In the genomic region with DNA sequence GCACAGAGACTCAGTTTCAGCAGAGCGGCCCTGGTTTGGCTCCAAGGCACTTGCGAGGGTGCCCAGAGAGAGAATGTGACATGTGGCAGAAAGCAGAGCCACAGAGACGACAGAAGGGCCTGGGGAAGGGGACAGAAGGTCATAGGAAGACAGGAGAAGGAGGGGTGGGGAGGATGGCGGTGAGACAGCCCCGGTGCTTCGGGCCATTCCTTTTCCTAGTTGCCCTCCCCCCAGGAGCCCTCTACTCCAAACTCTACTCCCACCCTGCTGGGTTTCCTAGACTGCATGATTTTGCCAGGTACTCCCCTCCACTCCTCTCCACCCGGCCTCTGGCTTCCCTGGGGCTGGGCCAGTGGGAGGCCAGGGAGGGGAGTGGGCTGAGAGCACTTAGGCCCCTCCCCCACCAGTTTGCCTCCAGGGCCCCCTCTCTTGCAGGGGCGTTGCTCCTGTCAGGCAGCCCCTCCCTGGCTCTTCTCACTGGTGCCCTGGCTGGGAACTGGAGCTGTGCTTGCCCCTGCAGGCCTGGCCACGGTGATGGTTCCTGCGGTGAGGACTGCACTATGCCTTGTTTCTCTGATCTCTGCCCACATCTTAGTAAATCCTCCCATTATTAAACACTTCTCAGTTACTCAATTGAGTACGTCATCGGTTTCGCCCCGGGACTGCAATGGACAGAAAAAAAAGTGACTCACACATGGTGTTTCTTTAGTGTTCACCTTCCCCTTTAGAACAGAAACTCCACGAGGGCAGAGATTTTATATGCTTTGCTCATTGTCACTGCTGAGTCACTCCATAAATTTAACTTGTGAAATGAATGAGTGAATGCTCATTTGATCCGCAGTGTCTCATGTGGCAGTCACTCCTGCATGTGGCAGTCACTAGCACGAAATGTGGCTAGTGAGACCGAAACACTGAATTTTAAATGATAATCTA, we compare ENCODE assay signal across 1 cellular context.
TF ChIP-seq lines count a peak whose summit lies in the region.

No MANE protein-coding gene starts in this region.

TF ChIP-seq in HepG2, 621 proteins besides CTCF, POLR2A, EP300 and RAD21 (continued from another document and continues in another):
- TF ChIP-seq, protein P1, sequence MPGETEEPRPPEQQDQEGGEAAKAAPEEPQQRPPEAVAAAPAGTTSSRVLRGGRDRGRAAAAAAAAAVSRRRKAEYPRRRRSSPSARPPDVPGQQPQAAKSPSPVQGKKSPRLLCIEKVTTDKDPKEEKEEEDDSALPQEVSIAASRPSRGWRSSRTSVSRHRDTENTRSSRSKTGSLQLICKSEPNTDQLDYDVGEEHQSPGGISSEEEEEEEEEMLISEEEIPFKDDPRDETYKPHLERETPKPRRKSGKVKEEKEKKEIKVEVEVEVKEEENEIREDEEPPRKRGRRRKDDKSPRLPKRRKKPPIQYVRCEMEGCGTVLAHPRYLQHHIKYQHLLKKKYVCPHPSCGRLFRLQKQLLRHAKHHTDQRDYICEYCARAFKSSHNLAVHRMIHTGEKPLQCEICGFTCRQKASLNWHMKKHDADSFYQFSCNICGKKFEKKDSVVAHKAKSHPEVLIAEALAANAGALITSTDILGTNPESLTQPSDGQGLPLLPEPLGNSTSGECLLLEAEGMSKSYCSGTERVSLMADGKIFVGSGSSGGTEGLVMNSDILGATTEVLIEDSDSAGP (CRISPR knock-in tag; IDR thresholded peaks at IDR 0.05; ENCODE audit: borderline replicate concordance) = no peak
- TF ChIP-seq SIX4 (CRISPR knock-in tag; IDR thresholded peaks at IDR 0.05) = no peak
- TF ChIP-seq ASH2L (IDR thresholded peaks at IDR 0.05; ENCODE audit: insufficient read length, low read depth, low read length) = no peak
- peak; percentile 28; the same call in 1 of the 2 replicates for TF ChIP-seq ZNF788 (CRISPR knock-in tag; IDR thresholded peaks at IDR 0.05; ENCODE audit: borderline replicate concordance)
- TF ChIP-seq, protein P2, sequence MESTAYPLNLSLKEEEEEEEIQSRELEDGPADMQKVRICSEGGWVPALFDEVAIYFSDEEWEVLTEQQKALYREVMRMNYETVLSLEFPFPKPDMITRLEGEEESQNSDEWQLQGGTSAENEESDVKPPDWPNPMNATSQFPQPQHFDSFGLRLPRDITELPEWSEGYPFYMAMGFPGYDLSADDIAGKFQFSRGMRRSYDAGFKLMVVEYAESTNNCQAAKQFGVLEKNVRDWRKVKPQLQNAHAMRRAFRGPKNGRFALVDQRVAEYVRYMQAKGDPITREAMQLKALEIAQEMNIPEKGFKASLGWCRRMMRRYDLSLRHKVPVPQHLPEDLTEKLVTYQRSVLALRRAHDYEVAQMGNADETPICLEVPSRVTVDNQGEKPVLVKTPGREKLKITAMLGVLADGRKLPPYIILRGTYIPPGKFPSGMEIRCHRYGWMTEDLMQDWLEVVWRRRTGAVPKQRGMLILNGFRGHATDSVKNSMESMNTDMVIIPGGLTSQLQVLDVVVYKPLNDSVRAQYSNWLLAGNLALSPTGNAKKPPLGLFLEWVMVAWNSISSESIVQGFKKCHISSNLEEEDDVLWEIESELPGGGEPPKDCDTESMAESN (CRISPR knock-in tag; conservative IDR thresholded peaks at IDR 0.05) = peak; percentile 85; the same call in 1 of the 2 replicates
- no peak for TF ChIP-seq ZC3H13 (CRISPR knock-in tag; IDR thresholded peaks at IDR 0.05)
- TF ChIP-seq, protein P3, sequence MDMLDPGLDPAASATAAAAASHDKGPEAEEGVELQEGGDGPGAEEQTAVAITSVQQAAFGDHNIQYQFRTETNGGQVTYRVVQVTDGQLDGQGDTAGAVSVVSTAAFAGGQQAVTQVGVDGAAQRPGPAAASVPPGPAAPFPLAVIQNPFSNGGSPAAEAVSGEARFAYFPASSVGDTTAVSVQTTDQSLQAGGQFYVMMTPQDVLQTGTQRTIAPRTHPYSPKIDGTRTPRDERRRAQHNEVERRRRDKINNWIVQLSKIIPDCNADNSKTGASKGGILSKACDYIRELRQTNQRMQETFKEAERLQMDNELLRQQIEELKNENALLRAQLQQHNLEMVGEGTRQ (IDR thresholded peaks at IDR 0.05; ENCODE audit: low read depth, low read length) = no peak; the same call in 1 of the 2 replicates
- TF ChIP-seq, protein P3 (CRISPR knock-in tag; IDR thresholded peaks at IDR 0.05; ENCODE audit: borderline replicate concordance) = no peak
- TF ChIP-seq ZBTB7A (CRISPR knock-in tag; IDR thresholded peaks at IDR 0.05) = peak; percentile 15; the same call in 1 of the 2 replicates
- TF ChIP-seq POLR2AphosphoS2 (IDR thresholded peaks at IDR 0.05; ENCODE audit: low read depth, low read length) = no peak
- no peak for TF ChIP-seq STAG1 (CRISPR knock-in tag; IDR thresholded peaks at IDR 0.05)
- TF ChIP-seq CENPX (CRISPR knock-in tag; IDR thresholded peaks at IDR 0.05) = no peak
- TF ChIP-seq ZNF451 (CRISPR knock-in tag; IDR thresholded peaks at IDR 0.05) = no peak
- TF ChIP-seq ZNF569 (CRISPR knock-in tag; IDR thresholded peaks at IDR 0.05; ENCODE audit: borderline replicate concordance) = no peak
- no peak for TF ChIP-seq RARG (CRISPR knock-in tag; IDR thresholded peaks at IDR 0.05; ENCODE audit: low read depth)
- TF ChIP-seq ZNF773 (CRISPR knock-in tag; IDR thresholded peaks at IDR 0.05; ENCODE audit: borderline replicate concordance) = no peak
- TF ChIP-seq, protein P4, sequence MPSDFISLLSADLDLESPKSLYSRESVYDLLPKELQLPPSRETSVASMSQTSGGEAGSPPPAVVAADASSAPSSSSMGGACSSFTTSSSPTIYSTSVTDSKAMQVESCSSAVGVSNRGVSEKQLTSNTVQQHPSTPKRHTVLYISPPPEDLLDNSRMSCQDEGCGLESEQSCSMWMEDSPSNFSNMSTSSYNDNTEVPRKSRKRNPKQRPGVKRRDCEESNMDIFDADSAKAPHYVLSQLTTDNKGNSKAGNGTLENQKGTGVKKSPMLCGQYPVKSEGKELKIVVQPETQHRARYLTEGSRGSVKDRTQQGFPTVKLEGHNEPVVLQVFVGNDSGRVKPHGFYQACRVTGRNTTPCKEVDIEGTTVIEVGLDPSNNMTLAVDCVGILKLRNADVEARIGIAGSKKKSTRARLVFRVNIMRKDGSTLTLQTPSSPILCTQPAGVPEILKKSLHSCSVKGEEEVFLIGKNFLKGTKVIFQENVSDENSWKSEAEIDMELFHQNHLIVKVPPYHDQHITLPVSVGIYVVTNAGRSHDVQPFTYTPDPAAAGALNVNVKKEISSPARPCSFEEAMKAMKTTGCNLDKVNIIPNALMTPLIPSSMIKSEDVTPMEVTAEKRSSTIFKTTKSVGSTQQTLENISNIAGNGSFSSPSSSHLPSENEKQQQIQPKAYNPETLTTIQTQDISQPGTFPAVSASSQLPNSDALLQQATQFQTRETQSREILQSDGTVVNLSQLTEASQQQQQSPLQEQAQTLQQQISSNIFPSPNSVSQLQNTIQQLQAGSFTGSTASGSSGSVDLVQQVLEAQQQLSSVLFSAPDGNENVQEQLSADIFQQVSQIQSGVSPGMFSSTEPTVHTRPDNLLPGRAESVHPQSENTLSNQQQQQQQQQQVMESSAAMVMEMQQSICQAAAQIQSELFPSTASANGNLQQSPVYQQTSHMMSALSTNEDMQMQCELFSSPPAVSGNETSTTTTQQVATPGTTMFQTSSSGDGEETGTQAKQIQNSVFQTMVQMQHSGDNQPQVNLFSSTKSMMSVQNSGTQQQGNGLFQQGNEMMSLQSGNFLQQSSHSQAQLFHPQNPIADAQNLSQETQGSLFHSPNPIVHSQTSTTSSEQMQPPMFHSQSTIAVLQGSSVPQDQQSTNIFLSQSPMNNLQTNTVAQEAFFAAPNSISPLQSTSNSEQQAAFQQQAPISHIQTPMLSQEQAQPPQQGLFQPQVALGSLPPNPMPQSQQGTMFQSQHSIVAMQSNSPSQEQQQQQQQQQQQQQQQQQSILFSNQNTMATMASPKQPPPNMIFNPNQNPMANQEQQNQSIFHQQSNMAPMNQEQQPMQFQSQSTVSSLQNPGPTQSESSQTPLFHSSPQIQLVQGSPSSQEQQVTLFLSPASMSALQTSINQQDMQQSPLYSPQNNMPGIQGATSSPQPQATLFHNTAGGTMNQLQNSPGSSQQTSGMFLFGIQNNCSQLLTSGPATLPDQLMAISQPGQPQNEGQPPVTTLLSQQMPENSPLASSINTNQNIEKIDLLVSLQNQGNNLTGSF (CRISPR knock-in tag; IDR thresholded peaks at IDR 0.05) = no peak
- no peak for TF ChIP-seq ZNF124 (CRISPR knock-in tag; IDR thresholded peaks at IDR 0.05)
- TF ChIP-seq, protein P5, sequence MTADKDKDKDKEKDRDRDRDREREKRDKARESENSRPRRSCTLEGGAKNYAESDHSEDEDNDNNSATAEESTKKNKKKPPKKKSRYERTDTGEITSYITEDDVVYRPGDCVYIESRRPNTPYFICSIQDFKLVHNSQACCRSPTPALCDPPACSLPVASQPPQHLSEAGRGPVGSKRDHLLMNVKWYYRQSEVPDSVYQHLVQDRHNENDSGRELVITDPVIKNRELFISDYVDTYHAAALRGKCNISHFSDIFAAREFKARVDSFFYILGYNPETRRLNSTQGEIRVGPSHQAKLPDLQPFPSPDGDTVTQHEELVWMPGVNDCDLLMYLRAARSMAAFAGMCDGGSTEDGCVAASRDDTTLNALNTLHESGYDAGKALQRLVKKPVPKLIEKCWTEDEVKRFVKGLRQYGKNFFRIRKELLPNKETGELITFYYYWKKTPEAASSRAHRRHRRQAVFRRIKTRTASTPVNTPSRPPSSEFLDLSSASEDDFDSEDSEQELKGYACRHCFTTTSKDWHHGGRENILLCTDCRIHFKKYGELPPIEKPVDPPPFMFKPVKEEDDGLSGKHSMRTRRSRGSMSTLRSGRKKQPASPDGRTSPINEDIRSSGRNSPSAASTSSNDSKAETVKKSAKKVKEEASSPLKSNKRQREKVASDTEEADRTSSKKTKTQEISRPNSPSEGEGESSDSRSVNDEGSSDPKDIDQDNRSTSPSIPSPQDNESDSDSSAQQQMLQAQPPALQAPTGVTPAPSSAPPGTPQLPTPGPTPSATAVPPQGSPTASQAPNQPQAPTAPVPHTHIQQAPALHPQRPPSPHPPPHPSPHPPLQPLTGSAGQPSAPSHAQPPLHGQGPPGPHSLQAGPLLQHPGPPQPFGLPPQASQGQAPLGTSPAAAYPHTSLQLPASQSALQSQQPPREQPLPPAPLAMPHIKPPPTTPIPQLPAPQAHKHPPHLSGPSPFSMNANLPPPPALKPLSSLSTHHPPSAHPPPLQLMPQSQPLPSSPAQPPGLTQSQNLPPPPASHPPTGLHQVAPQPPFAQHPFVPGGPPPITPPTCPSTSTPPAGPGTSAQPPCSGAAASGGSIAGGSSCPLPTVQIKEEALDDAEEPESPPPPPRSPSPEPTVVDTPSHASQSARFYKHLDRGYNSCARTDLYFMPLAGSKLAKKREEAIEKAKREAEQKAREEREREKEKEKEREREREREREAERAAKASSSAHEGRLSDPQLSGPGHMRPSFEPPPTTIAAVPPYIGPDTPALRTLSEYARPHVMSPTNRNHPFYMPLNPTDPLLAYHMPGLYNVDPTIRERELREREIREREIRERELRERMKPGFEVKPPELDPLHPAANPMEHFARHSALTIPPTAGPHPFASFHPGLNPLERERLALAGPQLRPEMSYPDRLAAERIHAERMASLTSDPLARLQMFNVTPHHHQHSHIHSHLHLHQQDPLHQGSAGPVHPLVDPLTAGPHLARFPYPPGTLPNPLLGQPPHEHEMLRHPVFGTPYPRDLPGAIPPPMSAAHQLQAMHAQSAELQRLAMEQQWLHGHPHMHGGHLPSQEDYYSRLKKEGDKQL (CRISPR knock-in tag; IDR thresholded peaks at IDR 0.05; ENCODE audit: low read depth) = no peak
- TF ChIP-seq LCORL (IDR thresholded peaks at IDR 0.05) = no peak
- no peak for TF ChIP-seq LCORL (CRISPR knock-in tag; IDR thresholded peaks at IDR 0.05)
- no peak for TF ChIP-seq JARID2 (CRISPR knock-in tag; IDR thresholded peaks at IDR 0.05; ENCODE audit: insufficient replicate concordance)
- 0 out of 3 replicates have a peak, but pooled peaks have one; percentile 23 for TF ChIP-seq MXI1 (IDR thresholded peaks at IDR 0.05; ENCODE audit: borderline replicate concordance, low read depth, low read length)
- TF ChIP-seq TEAD2 (CRISPR knock-in tag; IDR thresholded peaks at IDR 0.05) = no peak
- TF ChIP-seq ZNF232 (CRISPR knock-in tag; IDR thresholded peaks at IDR 0.05; ENCODE audit: borderline replicate concordance) = no peak
- TF ChIP-seq RXRA (CRISPR knock-in tag; IDR thresholded peaks at IDR 0.05) = 0 out of 2 replicates have a peak, but pooled peaks have one; percentile 54
- TF ChIP-seq ATAD3A (CRISPR knock-in tag; IDR thresholded peaks at IDR 0.05) = no peak
- no peak for TF ChIP-seq ZNF460 (CRISPR knock-in tag; IDR thresholded peaks at IDR 0.05; ENCODE audit: borderline replicate concordance)
- no peak for TF ChIP-seq WIZ (CRISPR knock-in tag; IDR thresholded peaks at IDR 0.05)
- TF ChIP-seq ZBTB1 (CRISPR knock-in tag; IDR thresholded peaks at IDR 0.05; ENCODE audit: borderline replicate concordance) = no peak
- no peak for TF ChIP-seq ZNF20 (CRISPR knock-in tag; IDR thresholded peaks at IDR 0.05)
- TF ChIP-seq, protein P6, sequence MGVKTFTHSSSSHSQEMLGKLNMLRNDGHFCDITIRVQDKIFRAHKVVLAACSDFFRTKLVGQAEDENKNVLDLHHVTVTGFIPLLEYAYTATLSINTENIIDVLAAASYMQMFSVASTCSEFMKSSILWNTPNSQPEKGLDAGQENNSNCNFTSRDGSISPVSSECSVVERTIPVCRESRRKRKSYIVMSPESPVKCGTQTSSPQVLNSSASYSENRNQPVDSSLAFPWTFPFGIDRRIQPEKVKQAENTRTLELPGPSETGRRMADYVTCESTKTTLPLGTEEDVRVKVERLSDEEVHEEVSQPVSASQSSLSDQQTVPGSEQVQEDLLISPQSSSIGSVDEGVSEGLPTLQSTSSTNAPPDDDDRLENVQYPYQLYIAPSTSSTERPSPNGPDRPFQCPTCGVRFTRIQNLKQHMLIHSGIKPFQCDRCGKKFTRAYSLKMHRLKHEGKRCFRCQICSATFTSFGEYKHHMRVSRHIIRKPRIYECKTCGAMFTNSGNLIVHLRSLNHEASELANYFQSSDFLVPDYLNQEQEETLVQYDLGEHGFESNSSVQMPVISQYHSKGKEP (CRISPR knock-in tag; IDR thresholded peaks at IDR 0.05) = no peak
- no peak for TF ChIP-seq ZNF607 (CRISPR knock-in tag; IDR thresholded peaks at IDR 0.05; ENCODE audit: borderline replicate concordance)
- TF ChIP-seq ZNF782 (CRISPR knock-in tag; IDR thresholded peaks at IDR 0.05; ENCODE audit: borderline replicate concordance) = 0 out of 2 replicates have a peak, but pooled peaks have one; percentile 51
- TF ChIP-seq ARNTL (CRISPR knock-in tag; IDR thresholded peaks at IDR 0.05) = peak; percentile 62
- TF ChIP-seq ZSCAN30 (CRISPR knock-in tag; IDR thresholded peaks at IDR 0.05) = no peak
- peak; percentile 7; the same call in 1 of the 2 replicates for TF ChIP-seq HNF4A (CRISPR knock-in tag; IDR thresholded peaks at IDR 0.05)
- TF ChIP-seq SETDB1 (CRISPR knock-in tag; IDR thresholded peaks at IDR 0.05; ENCODE audit: borderline replicate concordance) = no peak
- no peak for TF ChIP-seq TCF12 (IDR thresholded peaks at IDR 0.05)
- peak; percentile 36; the same call in 1 of the 2 replicates for TF ChIP-seq TCF12 (CRISPR knock-in tag; IDR thresholded peaks at IDR 0.05)
